In genomic region chr22:32103648-32104326, GRCh38 we compare ENCODE assay signal across 9 cellular contexts. TPM values are rescaled to one million over a fixed set of nuclear protein-coding genes. Genes with fewer than 3 reads are reported as not detected.
DNase-seq lines count a peak whose midpoint lies in the region; ATAC-seq and TF ChIP-seq lines count a peak whose summit lies in the region.
"Had no signal": no experiment of that assay in that cellular context is flagged by ENCODE, and none has a peak within 500 bp of the region (broad histone marks: within the 10 kb centered on the region; RNA-seq: fewer than 3 reads in every experiment).

No MANE protein-coding gene starts in this region.

- intact Hi-C loops in CD8-positive, alpha-beta T cell (cut with DNase I, micrococcal nuclease), result loop anchor here (1.0 to 10.0 kb wide), 11 partner anchors 103 to 944 kb away; partner anchors contain the start of gene FBXO7 (in 1 of the 2)
- intact Hi-C loops in right lobe of liver (cut with DNase I) (no loop called here), adrenal gland (cut with DNase I) (no loop called here)

- CTCF ChIA-PET in CD8-positive, alpha-beta T cell (lab: Charles Lee), result interaction anchor here (0.6 to 4.2 kb wide), 11 partner anchors 10 to 370 kb away, joined by 3 to 49 read pairs (median 3); no protein-coding TSS in a partner anchor

- no peaks in the 10 kb centered on the region for H3K36me3 Mint-ChIP-seq in CD8-positive, alpha-beta T cell
- H3K36me3 Mint-ChIP-seq: activated naive CD8-positive, alpha-beta T cell had no signal

- POLR2A ChIA-PET in CD8-positive, alpha-beta T cell (lab: Charles Lee), result no interaction called here

- no peaks in the 10 kb centered on the region for H3K27me3 ChIP-seq in CD8-positive, alpha-beta T cell (ENCODE audit: insufficient read depth, low read length)
- H3K27me3 ChIP-seq in adipocyte (replicated peaks; ENCODE audit: control insufficient read depth, insufficient read depth, low read length), result peaks cover 29% of the 10 kb centered on the region
- no peaks in the 10 kb centered on the region for H3K27me3 ChIP-seq in right lobe of liver
- peaks cover 0 to 7% of the 10 kb centered on the region in 2 donors for H3K27me3 ChIP-seq in tibial nerve
- H3K27me3 ChIP-seq in adrenal gland, result no peaks in the 10 kb centered on the region

- peak; percentile 71 for TF ChIP-seq CTCF in CD8-positive, alpha-beta T cell (IDR thresholded peaks at IDR 0.05)
- TF ChIP-seq CTCF in HFF-Myc (IDR thresholded peaks at IDR 0.05; ENCODE audit: low read depth, low read length, missing control alignments) (no peak), right lobe of liver (IDR thresholded peaks at IDR 0.05) (peak; percentile 40 to 46 (median 42)), tibial nerve (IDR thresholded peaks at IDR 0.05) (peak in 2 of 5 experiments; percentile 31 to 33), adrenal gland (IDR thresholded peaks at IDR 0.05) (peak in 2 of 6 experiments; percentile 31 to 50)

- H3K27me3 Mint-ChIP-seq in CD8-positive, alpha-beta T cell (ENCODE audit: low read depth), result peaks cover 39% of the 10 kb centered on the region

- 6% methylated on average over 2 of the region's 2 CpGs for WGBS in right lobe of liver (ENCODE audit: insufficient coverage, low coverage, low lambda C conversion rate, missing lambda C conversion rate)
- WGBS in tibial nerve, 2 donors, result 12 to 18% methylated on average over 2 of the region's 2 CpGs
- 38 to 48% (median 41%) methylated on average over 2 of the region's 2 CpGs for WGBS in adrenal gland, 4 donors

- H3K4me1 ChIP-seq in CD8-positive, alpha-beta T cell (ENCODE audit: insufficient read depth, low read length), result no peaks in the 10 kb centered on the region
- no peaks in the 10 kb centered on the region for H3K4me1 ChIP-seq in adipocyte (ENCODE audit: control insufficient read depth, insufficient read depth, low read length)
- no peaks in the 10 kb centered on the region for H3K4me1 ChIP-seq in right lobe of liver
- H3K4me1 ChIP-seq in tibial nerve, result no peaks in the 10 kb centered on the region
- no peaks in the 10 kb centered on the region for H3K4me1 ChIP-seq in adrenal gland (replicated peaks in 1 of 2)

- no peaks in the 10 kb centered on the region for H3K9me3 Mint-ChIP-seq in CD8-positive, alpha-beta T cell

- H3K9ac ChIP-seq in adipocyte (ENCODE audit: low read length), result no peak overlapping the region

- ATAC-seq in CD8-positive, alpha-beta T cell, result no peak
- ATAC-seq in right lobe of liver (peak in 2 of 4 donors; percentile 28 to 34), GM21723 (IDR thresholded peaks at IDR 0.05; ENCODE audit: unreplicated experiment) (no peak)

- H3K9me3 ChIP-seq in CD8-positive, alpha-beta T cell (ENCODE audit: low read length), result no peaks in the 10 kb centered on the region
- H3K9me3 ChIP-seq in adipocyte (ENCODE audit: control insufficient read depth, low read length) (no peaks in the 10 kb centered on the region), right lobe of liver (no peaks in the 10 kb centered on the region), tibial nerve (no peaks in the 10 kb centered on the region), adrenal gland (replicated peaks in 1 of 3) (no peaks in the 10 kb centered on the region)

- DNase-seq in CD8-positive, alpha-beta T cell, result no peak
- peak; percentile 0 for DNase-seq in HFF-Myc (ENCODE audit: extremely low read depth, low read depth)
- DNase-seq in adipocyte (ENCODE audit: low read depth), result peak; percentile 43
- no peak for DNase-seq in right lobe of liver
- no peak for DNase-seq in NCI-H1092 (lab: John Stamatoyannopoulos, UW)
- DNase-seq in tibial nerve (ENCODE audit: low spot score in 2 of 2), result no peak
- no peak for DNase-seq in adrenal gland

- no peak overlapping the region for H3K27ac ChIP-seq in CD8-positive, alpha-beta T cell (ENCODE audit: low read depth, low read length)
- H3K27ac ChIP-seq in right lobe of liver (no peak overlapping the region), tibial nerve (no peak overlapping the region), adrenal gland (no peak overlapping the region)

- H3K4me1 Mint-ChIP-seq in CD8-positive, alpha-beta T cell (ENCODE audit: low read depth), result no peaks in the 10 kb centered on the region

- no peak overlapping the region for H3K27ac Mint-ChIP-seq in CD8-positive, alpha-beta T cell
- H3K27ac Mint-ChIP-seq: activated naive CD8-positive, alpha-beta T cell had no signal

- TF ChIP-seq POLR2A in right lobe of liver (IDR thresholded peaks at IDR 0.05) (no peak), tibial nerve (IDR thresholded peaks at IDR 0.05) (no peak), adrenal gland (IDR thresholded peaks at IDR 0.05) (no peak)

- H3K36me3 ChIP-seq in CD8-positive, alpha-beta T cell (ENCODE audit: insufficient read depth, low read length), result no peaks in the 10 kb centered on the region
- H3K36me3 ChIP-seq in adipocyte (ENCODE audit: control insufficient read depth, insufficient read depth, low read length, severe bottlenecking), result no peaks in the 10 kb centered on the region
- H3K36me3 ChIP-seq in right lobe of liver, result no peaks in the 10 kb centered on the region
- H3K36me3 ChIP-seq in tibial nerve, result no peaks in the 10 kb centered on the region
- no peaks in the 10 kb centered on the region for H3K36me3 ChIP-seq in adrenal gland (replicated peaks in 1 of 2)

- no peak for TF ChIP-seq EP300 in tibial nerve (IDR thresholded peaks at IDR 0.05)

- H3K4me3 ChIP-seq in CD8-positive, alpha-beta T cell (ENCODE audit: low read depth, low read length), result no peak overlapping the region
- H3K4me3 ChIP-seq in HFF-Myc (replicated peaks; ENCODE audit: low read depth, low read length), result no peak overlapping the region
- H3K4me3 ChIP-seq in adipocyte (ENCODE audit: low read length), result no peak overlapping the region
- no peak overlapping the region for H3K4me3 ChIP-seq in right lobe of liver
- no peak overlapping the region for H3K4me3 ChIP-seq in tibial nerve
- no peak overlapping the region for H3K4me3 ChIP-seq in adrenal gland

- H3K4me3 Mint-ChIP-seq in CD8-positive, alpha-beta T cell, result no peak overlapping the region
- H3K4me3 Mint-ChIP-seq: activated naive CD8-positive, alpha-beta T cell had no signal

RNA-seq across cellular contexts. Expression of gene C22orf42, which starts 55.3 kb away (rescaled TPM):
- not detected for total RNA-seq in CD8-positive, alpha-beta T cell
- total RNA-seq in right lobe of liver, result not detected
- not detected for total RNA-seq in tibial nerve
- under 1 TPM in 2 of 8 donors, not detected in 6; 0.28 to 0.55 TPM for total RNA-seq in adrenal gland
- under 1 TPM; 0.17 to 0.80 (median 0.57) TPM for polyA plus RNA-seq in adrenal gland

Comparison
In these comparisons a context has a peak if more than half of its experiments do, and no peak if none do; other contexts are left out.
1. DNase-seq: peak in HFF-Myc (single experiment) and adipocyte (single experiment); none in CD8-positive, alpha-beta T cell (0 of 7), right lobe of liver (0 of 3), NCI-H1092 (single experiment), tibial nerve (0 of 2) and adrenal gland (0 of 7).
2. intact Hi-C loops: an anchor here in CD8-positive, alpha-beta T cell (1.0 to 10.0 kb wide); none called in right lobe of liver and adrenal gland.